Comparison of ENCODE assay signal across 1 cellular context in genomic region chr1:157488160-157488559, GRCh38.
TF ChIP-seq lines count a peak whose summit lies in the region.

No MANE protein-coding gene starts in this region.

TF ChIP-seq in GM12878, 131 proteins besides CTCF, POLR2A, EP300 and RAD21:
- TF ChIP-seq YBX1 (IDR thresholded peaks at IDR 0.05) (no peak), TBL1XR1 (IDR thresholded peaks at IDR 0.05; ENCODE audit: low read depth, low read length) (no peak), RFX5 (IDR thresholded peaks at IDR 0.05; ENCODE audit: low read depth, low read length) (peak; percentile 90), POU2F2 (IDR thresholded peaks at IDR 0.05; ENCODE audit: borderline replicate concordance, low read depth, low read length) (no peak), ASH2L (IDR thresholded peaks at IDR 0.05; ENCODE audit: borderline replicate concordance, low read depth) (no peak), SRF (IDR thresholded peaks at IDR 0.05; ENCODE audit: low read depth in 2 of 2, low read length in 2 of 2) (no peak)
